1 cellular context compared by ENCODE assay signal in the genomic region with DNA sequence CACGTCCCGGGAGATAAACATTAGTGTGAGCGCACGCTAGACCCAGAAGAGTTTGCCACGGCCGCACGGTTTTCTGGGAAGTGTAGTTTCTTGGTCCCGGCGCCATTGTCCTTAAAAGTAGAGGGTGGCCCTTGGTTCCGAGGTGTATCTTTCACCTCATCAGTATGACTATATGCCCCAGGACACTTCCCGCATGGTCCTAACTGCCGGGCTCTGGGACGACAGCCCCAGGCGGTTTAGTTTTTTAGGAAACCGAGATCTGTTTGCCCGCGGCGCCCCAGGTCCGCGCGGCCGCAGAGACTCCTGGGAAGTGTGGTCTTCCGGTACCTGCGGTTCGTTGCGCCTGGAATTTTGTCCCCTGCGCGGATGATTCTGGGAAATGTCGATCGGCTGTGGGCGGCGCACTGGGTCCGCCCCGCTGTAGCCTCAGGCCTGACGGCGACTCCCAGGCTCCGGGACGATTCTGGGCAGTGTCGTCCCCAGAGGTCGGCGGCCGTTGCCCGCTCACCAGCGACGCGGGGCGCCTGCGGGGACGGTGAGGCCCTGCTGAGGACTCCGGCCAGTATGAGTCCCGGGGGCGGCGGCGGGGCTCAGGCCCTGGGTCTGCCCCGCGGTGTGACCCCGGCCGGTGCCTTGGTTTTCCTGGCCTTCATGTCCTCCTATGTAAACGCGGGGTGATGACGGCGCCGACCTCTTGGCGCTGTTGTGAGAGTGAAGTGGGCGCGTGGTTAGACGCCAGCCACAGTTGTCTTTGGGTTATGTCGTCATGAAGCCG.
TF ChIP-seq lines count a peak whose summit lies in the region.

Gene ZNF181 (plus strand): TSS at position 418 of the 775 bp plus-strand sequence. CDS start 795 bp downstream, outside the sequence.

TF ChIP-seq in K562, 482 proteins besides CTCF, POLR2A, EP300 and RAD21 (continued from another document and continues in another):
- TF ChIP-seq NCOA2 (IDR thresholded peaks at IDR 0.05; ENCODE audit: partially characterized antibody in 2 of 2) (no peak), NR2C2 (CRISPR knock-in tag; IDR thresholded peaks at IDR 0.05) (peak; percentile 79), NR2C2 (tag; IDR thresholded peaks at IDR 0.05) (peak; percentile 98), ZNF174 (CRISPR knock-in tag; IDR thresholded peaks at IDR 0.05) (0 out of 2 replicates have a peak, but pooled peaks have one; percentile 70), SIX5 (IDR thresholded peaks at IDR 0.05; ENCODE audit: borderline replicate concordance in 1 of 2, insufficient read depth in 1 of 2, low read depth in 1 of 2, low read length in 2 of 2) (peak; percentile 43 to 67), FOXA3 (CRISPR knock-in tag; conservative IDR thresholded peaks at IDR 0.05 in 1 of 2, IDR thresholded peaks at IDR 0.05 in 1 of 2) (peak; percentile 1 to 39; a peak in 2 of 4 replicates), RNF2 (IDR thresholded peaks at IDR 0.05) (peak; percentile 74), FOSL1 (tag; conservative IDR thresholded peaks at IDR 0.05) (no peak; the same call in 1 of the 2 replicates), TOE1 (IDR thresholded peaks at IDR 0.05; ENCODE audit: borderline replicate concordance) (peak; percentile 73; the same call in 1 of the 2 replicates), TOE1 (CRISPR knock-in tag; IDR thresholded peaks at IDR 0.05; ENCODE audit: borderline replicate concordance, low read depth) (no peak), ZBTB49 (CRISPR knock-in tag; IDR thresholded peaks at IDR 0.05; ENCODE audit: borderline replicate concordance) (no peak), BCLAF1 (IDR thresholded peaks at IDR 0.05; ENCODE audit: borderline replicate concordance in 1 of 2, control insufficient read depth in 1 of 2, low read depth in 2 of 2, low read length in 1 of 2) (peak in 1 of 2 experiments; percentile 73; a peak in 1 of 4 replicates), TRIM24 (IDR thresholded peaks at IDR 0.05) (peak in 1 of 2 experiments; percentile 50; a peak in 1 of 4 replicates), ZNF140 (CRISPR knock-in tag; IDR thresholded peaks at IDR 0.05) (no peak), NELFE (IDR thresholded peaks at IDR 0.05; ENCODE audit: insufficient read depth, insufficient read length) (no peak), POLR2B (IDR thresholded peaks at IDR 0.05; ENCODE audit: low read depth, partially characterized antibody) (peak; percentile 93), ZNF707 (CRISPR knock-in tag; conservative IDR thresholded peaks at IDR 0.05) (no peak), JUND (IDR thresholded peaks at IDR 0.05; ENCODE audit: borderline replicate concordance, low read depth, low read length) (peak; percentile 65; the same call in 1 of the 2 replicates), JUND (tag; IDR thresholded peaks at IDR 0.05; ENCODE audit: borderline replicate concordance, low read depth, low read length) (no peak), MCM2 (IDR thresholded peaks at IDR 0.05; ENCODE audit: low read depth) (no peak), FOS (IDR thresholded peaks at IDR 0.05; ENCODE audit: extremely low read depth, insufficient read length) (no peak), SIN3A (IDR thresholded peaks at IDR 0.05; ENCODE audit: borderline replicate concordance in 2 of 2, control insufficient read depth in 1 of 2, low read depth in 2 of 2, low read length in 2 of 2) (peak; percentile 43 to 65; a peak in 2 of 4 replicates), SMAD4 (CRISPR knock-in tag; conservative IDR thresholded peaks at IDR 0.05) (peak; percentile 67), RBFOX2 (IDR thresholded peaks at IDR 0.05; ENCODE audit: low read depth, low read length) (peak; percentile 99), NR3C1 (CRISPR knock-in tag; IDR thresholded peaks at IDR 0.05) (no peak), ZNF184 (CRISPR knock-in tag; IDR thresholded peaks at IDR 0.05) (no peak), YBX1 (IDR thresholded peaks at IDR 0.05) (no peak), HOMEZ (CRISPR knock-in tag; IDR thresholded peaks at IDR 0.05) (0 out of 2 replicates have a peak, but pooled peaks have one; percentile 30), RBM15 (IDR thresholded peaks at IDR 0.05; ENCODE audit: insufficient read depth, low read length) (no peak), ZNF324 (CRISPR knock-in tag; IDR thresholded peaks at IDR 0.05) (no peak), HDAC2 (IDR thresholded peaks at IDR 0.05) (no peak), PURB (CRISPR knock-in tag; IDR thresholded peaks at IDR 0.05; ENCODE audit: low read depth) (no peak), NUFIP1 (IDR thresholded peaks at IDR 0.05; ENCODE audit: partially characterized antibody) (peak; percentile 13), LCOR (CRISPR knock-in tag; IDR thresholded peaks at IDR 0.05) (0 out of 2 replicates have a peak, but pooled peaks have one; percentile 49), SUPT5H (IDR thresholded peaks at IDR 0.05) (peak; percentile 95), NFXL1 (CRISPR knock-in tag; IDR thresholded peaks at IDR 0.05) (no peak), EGR1 (conservative IDR thresholded peaks at IDR 0.05) (peak; percentile 70), ZNF655 (CRISPR knock-in tag; IDR thresholded peaks at IDR 0.05) (no peak), FOXM1 (IDR thresholded peaks at IDR 0.05; ENCODE audit: low read depth) (no peak), FOXM1 (CRISPR knock-in tag; IDR thresholded peaks at IDR 0.05; ENCODE audit: low read depth) (0 out of 2 replicates have a peak, but pooled peaks have one; percentile 50), ZNF121 (CRISPR knock-in tag; conservative IDR thresholded peaks at IDR 0.05) (no peak), TFE3 (CRISPR knock-in tag; IDR thresholded peaks at IDR 0.05) (no peak), ZNF3 (CRISPR knock-in tag; IDR thresholded peaks at IDR 0.05) (no peak), ZNF134 (CRISPR knock-in tag; conservative IDR thresholded peaks at IDR 0.05) (no peak)
- TF ChIP-seq, protein P1, sequence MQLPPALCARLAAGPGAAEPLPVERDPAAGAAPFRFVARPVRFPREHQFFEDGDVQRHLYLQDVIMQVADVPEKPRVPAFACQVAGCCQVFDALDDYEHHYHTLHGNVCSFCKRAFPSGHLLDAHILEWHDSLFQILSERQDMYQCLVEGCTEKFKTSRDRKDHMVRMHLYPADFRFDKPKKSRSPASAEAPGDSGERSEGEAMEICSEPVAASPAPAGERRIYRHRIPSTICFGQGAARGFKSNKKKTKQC (CRISPR knock-in tag; IDR thresholded peaks at IDR 0.05), result peak; percentile 89; the same call in 1 of the 2 replicates
- TF ChIP-seq, protein P2, sequence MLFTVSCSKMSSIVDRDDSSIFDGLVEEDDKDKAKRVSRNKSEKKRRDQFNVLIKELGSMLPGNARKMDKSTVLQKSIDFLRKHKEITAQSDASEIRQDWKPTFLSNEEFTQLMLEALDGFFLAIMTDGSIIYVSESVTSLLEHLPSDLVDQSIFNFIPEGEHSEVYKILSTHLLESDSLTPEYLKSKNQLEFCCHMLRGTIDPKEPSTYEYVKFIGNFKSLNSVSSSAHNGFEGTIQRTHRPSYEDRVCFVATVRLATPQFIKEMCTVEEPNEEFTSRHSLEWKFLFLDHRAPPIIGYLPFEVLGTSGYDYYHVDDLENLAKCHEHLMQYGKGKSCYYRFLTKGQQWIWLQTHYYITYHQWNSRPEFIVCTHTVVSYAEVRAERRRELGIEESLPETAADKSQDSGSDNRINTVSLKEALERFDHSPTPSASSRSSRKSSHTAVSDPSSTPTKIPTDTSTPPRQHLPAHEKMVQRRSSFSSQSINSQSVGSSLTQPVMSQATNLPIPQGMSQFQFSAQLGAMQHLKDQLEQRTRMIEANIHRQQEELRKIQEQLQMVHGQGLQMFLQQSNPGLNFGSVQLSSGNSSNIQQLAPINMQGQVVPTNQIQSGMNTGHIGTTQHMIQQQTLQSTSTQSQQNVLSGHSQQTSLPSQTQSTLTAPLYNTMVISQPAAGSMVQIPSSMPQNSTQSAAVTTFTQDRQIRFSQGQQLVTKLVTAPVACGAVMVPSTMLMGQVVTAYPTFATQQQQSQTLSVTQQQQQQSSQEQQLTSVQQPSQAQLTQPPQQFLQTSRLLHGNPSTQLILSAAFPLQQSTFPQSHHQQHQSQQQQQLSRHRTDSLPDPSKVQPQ (CRISPR knock-in tag; IDR thresholded peaks at IDR 0.05; ENCODE audit: borderline replicate concordance), result no peak
- TF ChIP-seq, protein P3, sequence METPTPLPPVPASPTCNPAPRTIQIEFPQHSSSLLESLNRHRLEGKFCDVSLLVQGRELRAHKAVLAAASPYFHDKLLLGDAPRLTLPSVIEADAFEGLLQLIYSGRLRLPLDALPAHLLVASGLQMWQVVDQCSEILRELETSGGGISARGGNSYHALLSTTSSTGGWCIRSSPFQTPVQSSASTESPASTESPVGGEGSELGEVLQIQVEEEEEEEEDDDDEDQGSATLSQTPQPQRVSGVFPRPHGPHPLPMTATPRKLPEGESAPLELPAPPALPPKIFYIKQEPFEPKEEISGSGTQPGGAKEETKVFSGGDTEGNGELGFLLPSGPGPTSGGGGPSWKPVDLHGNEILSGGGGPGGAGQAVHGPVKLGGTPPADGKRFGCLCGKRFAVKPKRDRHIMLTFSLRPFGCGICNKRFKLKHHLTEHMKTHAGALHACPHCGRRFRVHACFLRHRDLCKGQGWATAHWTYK (CRISPR knock-in tag; IDR thresholded peaks at IDR 0.05), result 0 out of 2 replicates have a peak, but pooled peaks have one; percentile 51
